1 cellular context compared by ENCODE assay signal in genomic region chr12:53501615-53502181, GRCh38.
TF ChIP-seq lines count a peak whose summit lies in the region.

No MANE protein-coding gene starts in this region.

TF ChIP-seq in HEK293, 187 proteins besides CTCF, POLR2A, EP300 and RAD21 (continued from another document):
- TF ChIP-seq HIC1 (tag by site-specific recombination; IDR thresholded peaks at IDR 0.05) (peak; percentile 92), ZNF449 (tag by site-specific recombination; IDR thresholded peaks at IDR 0.05) (no peak), ZNF394 (tag by site-specific recombination; IDR thresholded peaks at IDR 0.05; ENCODE audit: borderline replicate concordance) (no peak), KLF17 (tag by site-specific recombination; IDR thresholded peaks at IDR 0.05) (0 out of 2 replicates have a peak, but pooled peaks have one; percentile 4), ZNF19 (tag by site-specific recombination; IDR thresholded peaks at IDR 0.05; ENCODE audit: low read depth) (no peak), ZNF785 (tag by site-specific recombination; IDR thresholded peaks at IDR 0.05) (no peak), EGR2 (tag by site-specific recombination; IDR thresholded peaks at IDR 0.05; ENCODE audit: low read depth) (no peak; the same call in 1 of the 2 replicates), SALL2 (tag by site-specific recombination; IDR thresholded peaks at IDR 0.05; ENCODE audit: borderline replicate concordance) (no peak), ZNF398 (tag by site-specific recombination; IDR thresholded peaks at IDR 0.05) (peak; percentile 52), ZNF596 (tag by site-specific recombination; IDR thresholded peaks at IDR 0.05) (no peak), ZFP37 (tag by site-specific recombination; IDR thresholded peaks at IDR 0.05) (no peak; the same call in 1 of the 2 replicates), PATZ1 (tag by site-specific recombination; IDR thresholded peaks at IDR 0.05) (peak; percentile 38; the same call in 1 of the 2 replicates), PRDM10 (tag by site-specific recombination; IDR thresholded peaks at IDR 0.05) (peak; percentile 92), KLF7 (tag by site-specific recombination; IDR thresholded peaks at IDR 0.05; ENCODE audit: borderline replicate concordance) (0 out of 2 replicates have a peak, but pooled peaks have one; percentile 5), ZNF623 (tag by site-specific recombination; IDR thresholded peaks at IDR 0.05) (no peak), ZNF292 (tag by site-specific recombination; IDR thresholded peaks at IDR 0.05; ENCODE audit: borderline replicate concordance, low read depth) (no peak), ZNF660 (tag by site-specific recombination; IDR thresholded peaks at IDR 0.05) (peak; percentile 100), ZNF549 (tag by site-specific recombination; IDR thresholded peaks at IDR 0.05) (no peak), ZBTB44 (tag by site-specific recombination; IDR thresholded peaks at IDR 0.05) (0 out of 2 replicates have a peak, but pooled peaks have one; percentile 62), BCL11B (tag by site-specific recombination; IDR thresholded peaks at IDR 0.05; ENCODE audit: low read depth) (no peak), ATF2 (tag by site-specific recombination; IDR thresholded peaks at IDR 0.05; ENCODE audit: low read depth) (no peak)
TF ChIP-seq in HEK293: peak in this region for 10.
